Comparison of ENCODE assay signal across 9 cellular contexts in the genomic region with DNA sequence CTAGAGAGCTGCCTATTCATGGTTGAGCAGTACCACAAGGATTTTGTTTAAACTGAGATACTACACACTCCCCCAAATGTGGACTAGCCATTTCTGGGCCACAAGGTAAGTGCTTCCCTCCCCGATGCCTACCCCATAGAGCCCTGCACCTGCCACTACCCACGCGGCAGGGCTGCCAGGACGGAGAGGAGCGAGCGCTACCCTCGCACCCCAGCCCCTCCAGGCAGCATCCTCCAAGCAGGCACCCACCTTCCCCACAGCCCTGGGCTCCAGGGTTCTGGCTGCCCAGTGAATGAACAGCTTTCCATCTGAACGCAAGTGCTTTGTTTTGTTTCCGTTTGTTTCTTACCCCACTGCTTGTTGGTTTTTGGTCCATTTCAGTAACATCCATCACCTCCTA. TPM values are rescaled to one million over a fixed set of nuclear protein-coding genes. Genes with fewer than 3 reads are reported as not detected.
"Had no signal": no experiment of that assay in that cellular context is flagged by ENCODE, and none has a peak within 500 bp of the region (broad histone marks: within the 10 kb centered on the region; RNA-seq: fewer than 3 reads in every experiment).

No MANE protein-coding gene starts in this region.

- H3K9me3 ChIP-seq: HAP-1 had no signal

- H3K4me2 ChIP-seq: GM23338 had no signal

- H3K36me3 ChIP-seq: HAP-1 had no signal

- H3K4me1 ChIP-seq: HAP-1 had no signal

- H3K27ac ChIP-seq: GM23248 had no signal

- H3K9me3 Mint-ChIP-seq: GM23338, H9, HFFc6 had no signal

- H3K4me3 Mint-ChIP-seq: GM23338, H9, HFFc6 had no signal

- DNase-seq: GM23248, GOT3, H7, H9, HCEC 1CT, HFFc6 had no signal

- H2AFZ ChIP-seq: GM23248, GM23338 had no signal

- H3K9ac ChIP-seq: GM23248 had no signal

- ATAC-seq: GM23338, HCT116 had no signal

- H3K4me3 ChIP-seq: GM23248, GM23338, HAP-1 had no signal

- H3K27ac Mint-ChIP-seq: GM23338, H9, HFFc6 had no signal

RNA-seq across cellular contexts. Expression of a gene that starts 59.2 kb away (rescaled TPM):
- total RNA-seq: HFFc6 had no signal
- polyA plus RNA-seq: GM23248 had no signal

RNA-seq across cellular contexts. Expression of a gene that starts 59.4 kb away (rescaled TPM):
- total RNA-seq: GM23248, HFFc6 had no signal
